In genomic region chr6:158041370-158041769, GRCh38 we compare ENCODE assay signal across 11 cellular contexts. TPM values are rescaled to one million over a fixed set of nuclear protein-coding genes. Genes with fewer than 3 reads are reported as not detected.
A peak's percentile ranks its signal among the peaks of the same experiment; 100 is the strongest.
DNase-seq lines count a peak whose midpoint lies in the region; ATAC-seq, FAIRE-seq and TF ChIP-seq lines count a peak whose summit lies in the region.
"Had no signal": no experiment of that assay in that cellular context is flagged by ENCODE, and none has a peak within 500 bp of the region (broad histone marks: within the 10 kb centered on the region; RNA-seq: fewer than 3 reads in every experiment).

No MANE protein-coding gene starts in this region.

- H3K27ac ChIP-seq in A549 (peak overlapping the region; percentile 94 to 100), RWPE2 (ENCODE audit: poor library complexity, severe bottlenecking) (peak overlapping the region; percentile 64), esophagus (ENCODE audit: low read depth in 2 of 2, low read length in 1 of 2) (peak overlapping the region; percentile 45 to 81)

- H3K4me3 ChIP-seq in A549 (no peak overlapping the region; the same call in 2 of the 3 replicates), RWPE2 (ENCODE audit: severe bottlenecking) (no peak overlapping the region), esophagus (ENCODE audit: low read depth in 1 of 2, low read length in 2 of 2) (no peak overlapping the region)

- POLR2A ChIA-PET in A549 (lab: Yijun Ruan, JAX), result interaction anchor here (0.7 kb wide), 1 partner anchor 16 kb away, joined by 4 read pairs; no protein-coding TSS in a partner anchor

- H3K27me3 ChIP-seq in RWPE2 (ENCODE audit: insufficient read depth, poor library complexity, severe bottlenecking) (no peaks in the 10 kb centered on the region), esophagus (ENCODE audit: control insufficient read depth in 1 of 2, insufficient read depth in 2 of 2, low read length in 2 of 2) (no peaks in the 10 kb centered on the region)

- TF ChIP-seq POLR2A in A549 (IDR thresholded peaks at IDR 0.05; ENCODE audit: low read length), result no peak

- TF ChIP-seq EP300 in A549 (IDR thresholded peaks at IDR 0.05), result no peak

- no peak for FAIRE-seq in A549 (lab: Jason Lieb, UNC)

- no peak for DNase-seq in A549 (ENCODE audit: low read depth in 1 of 2, low spot score in 1 of 2)
- no peak for DNase-seq in RWPE2 (ENCODE audit: low spot score)
- peak; percentile 80 for DNase-seq in pons (ENCODE audit: low spot score)
- DNase-seq in stimulated activated CD4-positive, alpha-beta T cell treated with anti-CD3 and anti-CD28 coated beads, Interleukin-4, amount 100 ng/mL, for 1 hour, result no peak
- DNase-seq in effector CD4-positive, alpha-beta T cell, result no peak
- DNase-seq in Kasumi-1 (lab: John Stamatoyannopoulos, UW), result no peak
- no peak for DNase-seq in NCI-H2107 treated with DMSO at 0.1 percent for 48 hours (lab: John Stamatoyannopoulos, UW; ENCODE audit: unreplicated experiment)
- DNase-seq: activated CD4-positive, alpha-beta T cell treated with anti-CD3 and anti-CD28 coated beads, Interleukin-2, amount 10 ng/mL, durations not matched to agents 7 days and 5 days; central memory CD4-positive, alpha-beta T cell; stimulated activated CD4-positive, alpha-beta T cell treated with anti-CD3 and anti-CD28 coated beads, Interleukin-4, amount 100 ng/mL, for 24 hours had no signal

- CTCF ChIA-PET in A549 (lab: Yijun Ruan, JAX), result interaction anchor here (0.9 to 4.4 kb wide), 7 partner anchors 10 to 50 kb away, joined by 3 to 25 read pairs (median 4); no protein-coding TSS in a partner anchor

- peaks cover 71% of the 10 kb centered on the region for H3K4me1 ChIP-seq in A549
- peaks cover 33% of the 10 kb centered on the region for H3K4me1 ChIP-seq in RWPE2 (ENCODE audit: insufficient read depth, poor library complexity, severe bottlenecking)
- H3K4me1 ChIP-seq in esophagus (ENCODE audit: control insufficient read depth in 2 of 2, insufficient read depth in 2 of 2, low read length in 1 of 2), result peaks cover 8 to 25% of the 10 kb centered on the region in 2 donors

- ATAC-seq in A549 (0 out of 6 replicates have a peak, but pooled peaks of 1 of the 2 experiments have one; percentile 1), RWPE2 (ENCODE audit: low read depth) (peak; percentile 26; the same call in 1 of the 3 replicates)

- H3K4me2 ChIP-seq in A549, result peak overlapping the region; percentile 90

- no peak for TF ChIP-seq CTCF in A549 (IDR thresholded peaks at IDR 0.05)
- no peak for TF ChIP-seq CTCF in RWPE2 (IDR thresholded peaks at IDR 0.05; ENCODE audit: poor library complexity, severe bottlenecking)

- H3K36me3 ChIP-seq in RWPE2 (ENCODE audit: low read depth), result peaks cover under 1% of the 10 kb centered on the region
- peaks cover 0 to 7% of the 10 kb centered on the region in 2 donors for H3K36me3 ChIP-seq in esophagus (ENCODE audit: control insufficient read depth in 2 of 2, insufficient read depth in 2 of 2, low read length in 1 of 2)

- 55% methylated on average over 4 of the region's 4 CpGs for WGBS in A549 (ENCODE audit: missing lambda C conversion rate)
- 47 to 65% methylated on average over 4 of the region's 4 CpGs for whole genome bisulfite sequencing in esophagus, 2 donors

- TF ChIP-seq RAD21 in A549 (conservative IDR thresholded peaks at IDR 0.05 in 1 of 2, IDR thresholded peaks at IDR 0.05 in 1 of 2), result no peak

- no peaks in the 10 kb centered on the region for H3K9me3 ChIP-seq in A549
- H3K9me3 ChIP-seq in RWPE2 (ENCODE audit: severe bottlenecking), result no peaks in the 10 kb centered on the region
- no peaks in the 10 kb centered on the region for H3K9me3 ChIP-seq in esophagus (ENCODE audit: control insufficient read depth in 2 of 2, insufficient read depth in 1 of 2, low read depth in 1 of 2, low read length in 1 of 2)

TF ChIP-seq in A549, 52 proteins besides CTCF, POLR2A, EP300 and RAD21:
- no peak for TF ChIP-seq FOSB (CRISPR knock-in tag; IDR thresholded peaks at IDR 0.05)
- TF ChIP-seq JUN (IDR thresholded peaks at IDR 0.05), result no peak
- no peak for TF ChIP-seq HOXA7 (CRISPR knock-in tag; IDR thresholded peaks at IDR 0.05)
- TF ChIP-seq JUNB (IDR thresholded peaks at IDR 0.05), result no peak
- no peak for TF ChIP-seq HMGXB4 (CRISPR knock-in tag; IDR thresholded peaks at IDR 0.05; ENCODE audit: borderline replicate concordance)
- TF ChIP-seq FOXS1 (CRISPR knock-in tag; IDR thresholded peaks at IDR 0.05), result no peak
- TF ChIP-seq POLR2AphosphoS2 (conservative IDR thresholded peaks at IDR 0.05; ENCODE audit: low read length), result no peak
- TF ChIP-seq ELK1 (IDR thresholded peaks at IDR 0.05; ENCODE audit: low read depth, low read length), result no peak
- TF ChIP-seq BHLHE40 (IDR thresholded peaks at IDR 0.05; ENCODE audit: low read depth, low read length), result no peak
- TF ChIP-seq SMC3 (IDR thresholded peaks at IDR 0.05), result no peak
- TF ChIP-seq USF2 (IDR thresholded peaks at IDR 0.05), result no peak
- TF ChIP-seq CHD4 (IDR thresholded peaks at IDR 0.05; ENCODE audit: borderline replicate concordance), result no peak
- no peak for TF ChIP-seq CEBPB (IDR thresholded peaks at IDR 0.05)

RNA-seq across cellular contexts. Expression of gene SYNJ2, which starts 59.7 kb away (rescaled TPM):
- polyA plus RNA-seq in A549 (2011; rRNA removed) (22.3 and 24.7 TPM in 2 replicates), A549 (2017; fragmentation: RNase III; extraction: RNeasy Plus Mini Kit Qiagen cat#74134 plus additional on column Dnase treatment) (26.5 to 28.5 TPM (median 26.7 TPM) in 3 replicates), esophagus (1 to 10 TPM; 5.7 to 8.1 TPM)
- polyA plus RNA-seq in A549 (2012; cell fraction: cytosol; rRNA removed), result 28.9 and 30.2 TPM in 2 replicates
- 21.6 and 25.1 TPM in 2 replicates for polyA plus RNA-seq in A549 (2012; cell fraction: nucleus; rRNA removed)
- polyA minus RNA-seq in A549 (2011; rRNA and poly(A)+ RNA removed), result 31.0 and 31.9 TPM in 2 replicates
